Comparison of ENCODE assay signal across 1 cellular context in the genomic region with DNA sequence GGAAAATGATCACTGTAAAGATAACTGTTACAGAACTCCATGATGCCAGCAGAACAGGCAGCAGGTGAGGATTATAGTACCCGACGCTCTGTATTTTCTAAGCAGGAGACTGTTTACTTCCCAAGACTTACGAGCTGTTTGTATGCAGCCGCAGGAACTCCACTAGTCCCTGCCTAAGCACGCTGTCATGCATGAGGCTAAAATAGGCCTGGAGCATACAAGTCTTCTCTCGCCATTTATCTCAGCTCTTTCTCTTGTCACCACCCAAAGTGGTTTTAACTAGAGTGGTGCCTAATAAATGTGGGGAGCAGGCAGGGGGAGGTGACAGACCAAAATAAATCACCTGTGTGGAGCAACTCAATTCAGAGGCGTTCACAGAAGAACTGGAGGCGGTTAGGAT.
TF ChIP-seq lines count a peak whose summit lies in the region.

No MANE protein-coding gene starts in this region.

TF ChIP-seq in IMR-90, 13 proteins besides CTCF, POLR2A, EP300 and RAD21:
- TF ChIP-seq RFX5 (IDR thresholded peaks at IDR 0.05; ENCODE audit: low read depth, low read length) (no peak), USF2 (IDR thresholded peaks at IDR 0.05; ENCODE audit: low read depth, low read length) (no peak), NFE2L2 (IDR thresholded peaks at IDR 0.05; ENCODE audit: low read depth, low read length) (no peak), SMC3 (IDR thresholded peaks at IDR 0.05; ENCODE audit: low read depth, low read length) (no peak), BHLHE40 (IDR thresholded peaks at IDR 0.05; ENCODE audit: low read depth, low read length) (no peak), MAZ (IDR thresholded peaks at IDR 0.05; ENCODE audit: borderline replicate concordance, low read depth, low read length) (no peak), RCOR1 (IDR thresholded peaks at IDR 0.05; ENCODE audit: insufficient replicate concordance, low read length) (no peak), MAFK (IDR thresholded peaks at IDR 0.05; ENCODE audit: low read depth, low read length) (no peak)
- TF ChIP-seq, protein P1, sequence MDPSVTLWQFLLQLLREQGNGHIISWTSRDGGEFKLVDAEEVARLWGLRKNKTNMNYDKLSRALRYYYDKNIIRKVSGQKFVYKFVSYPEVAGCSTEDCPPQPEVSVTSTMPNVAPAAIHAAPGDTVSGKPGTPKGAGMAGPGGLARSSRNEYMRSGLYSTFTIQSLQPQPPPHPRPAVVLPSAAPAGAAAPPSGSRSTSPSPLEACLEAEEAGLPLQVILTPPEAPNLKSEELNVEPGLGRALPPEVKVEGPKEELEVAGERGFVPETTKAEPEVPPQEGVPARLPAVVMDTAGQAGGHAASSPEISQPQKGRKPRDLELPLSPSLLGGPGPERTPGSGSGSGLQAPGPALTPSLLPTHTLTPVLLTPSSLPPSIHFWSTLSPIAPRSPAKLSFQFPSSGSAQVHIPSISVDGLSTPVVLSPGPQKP (IDR thresholded peaks at IDR 0.05; ENCODE audit: borderline replicate concordance, low read depth, low read length), result no peak
